7 cellular contexts compared by ENCODE assay signal in the genomic region with DNA sequence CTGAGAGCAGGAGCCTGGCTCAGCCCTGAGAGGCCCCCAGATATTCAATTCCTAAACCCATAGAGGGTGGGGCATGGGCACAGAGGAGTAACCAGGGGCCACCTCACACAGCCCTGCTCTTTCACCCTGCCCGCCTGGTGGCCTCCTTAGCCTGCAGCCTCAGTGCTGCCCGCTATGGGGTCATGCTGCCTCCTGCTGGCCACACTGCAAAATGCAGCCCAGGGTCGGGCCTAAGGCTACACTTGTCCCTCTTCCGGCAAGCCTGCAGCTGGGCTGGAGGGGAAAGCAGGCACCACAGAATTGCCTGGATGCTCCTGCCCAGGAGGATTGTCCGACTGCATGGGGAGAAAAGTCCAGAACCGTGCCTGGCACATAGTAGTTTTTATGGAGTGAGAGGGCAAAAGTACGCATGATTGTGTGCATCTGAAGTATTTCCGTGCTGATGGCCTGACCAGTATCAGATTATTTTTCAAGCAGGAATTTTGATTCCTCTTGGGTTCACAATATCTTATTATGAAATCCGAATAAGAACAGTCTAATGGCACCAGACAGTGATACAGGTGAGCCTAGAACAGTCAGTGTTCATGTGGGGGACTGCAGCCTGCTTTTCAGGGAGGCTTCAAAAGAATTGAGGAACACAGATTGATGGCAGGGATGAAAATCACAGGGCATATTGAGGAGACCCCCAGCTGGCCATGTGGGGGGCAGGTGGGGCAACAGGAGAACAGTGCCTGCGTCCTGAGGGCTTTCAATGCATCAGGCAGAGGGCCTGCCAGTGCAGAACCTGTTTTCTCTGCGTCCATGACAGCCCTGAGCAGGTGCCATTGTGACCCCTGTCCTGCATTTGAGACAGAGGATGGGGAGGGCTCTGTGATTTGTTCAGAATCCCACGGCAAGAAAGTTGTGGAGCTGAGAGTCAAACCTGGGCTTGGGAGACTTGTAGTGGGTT. TPM values are rescaled to one million over a fixed set of nuclear protein-coding genes. Genes with fewer than 3 reads are reported as not detected.
A peak's percentile ranks its signal among the peaks of the same experiment; 100 is the strongest.
DNase-seq lines count a peak whose midpoint lies in the region; ATAC-seq, FAIRE-seq and TF ChIP-seq lines count a peak whose summit lies in the region.

No MANE protein-coding gene starts in this region.

- H3K27me3 Mint-ChIP-seq in activated T-helper 2 cell treated with anti-CD3 and anti-CD28 coated beads, Interferon-gamma antibody, Interleukin-2, Interleukin-4, amounts not matched to agents 10 μg/mL and 5 μg/mL and 100 μg/mL, durations not matched to agents 14 hours and 24 hours and 36 hours (ENCODE audit: low read depth): no peaks in the 10 kb centered on the region
- H3K27me3 Mint-ChIP-seq in type B pancreatic cell: no peaks in the 10 kb centered on the region

- intact Hi-C loops in activated T-helper 2 cell treated with anti-CD3 and anti-CD28 coated beads, Interferon-gamma antibody, Interleukin-2, Interleukin-4, amounts not matched to agents 10 μg/mL and 5 μg/mL and 100 μg/mL, durations not matched to agents 14 hours and 24 hours and 36 hours (cut with micrococcal nuclease): loop anchor here (1.0 to 5.0 kb wide), 4 partner anchors 35 to 421 kb away; no protein-coding TSS in a partner anchor
- intact Hi-C loops in pancreas (cut with DNase I): loop anchor here in 2 of 3 donors (5.0 to 10.0 kb wide), 2 partner anchors 400 to 423 kb away; a partner anchor contains a TSS

- H3K27me3 ChIP-seq in Peyer's patch (no peaks in the 10 kb centered on the region), gastroesophageal sphincter (no peaks in the 10 kb centered on the region), pancreas (no peaks in the 10 kb centered on the region)

- no peak for FAIRE-seq in pancreas (lab: Jason Lieb, UNC)

- H3K27ac ChIP-seq in Peyer's patch: no peak overlapping the region
- H3K27ac ChIP-seq in gastroesophageal sphincter: no peak overlapping the region
- H3K27ac ChIP-seq in pancreas: no peak overlapping the region

- H3K4me1 ChIP-seq in Peyer's patch (no peaks in the 10 kb centered on the region), gastroesophageal sphincter (no peaks in the 10 kb centered on the region), pancreas (no peaks in the 10 kb centered on the region)

- peaks cover 6% of the 10 kb centered on the region for H3K4me1 Mint-ChIP-seq in activated T-helper 2 cell treated with anti-CD3 and anti-CD28 coated beads, Interferon-gamma antibody, Interleukin-2, Interleukin-4, amounts not matched to agents 10 μg/mL and 5 μg/mL and 100 μg/mL, durations not matched to agents 14 hours and 24 hours and 36 hours (ENCODE audit: low read depth)
- peaks cover 8% of the 10 kb centered on the region for H3K4me1 Mint-ChIP-seq in type B pancreatic cell (ENCODE audit: unreplicated experiment)

- no peaks in the 10 kb centered on the region for H3K36me3 Mint-ChIP-seq in activated T-helper 2 cell treated with anti-CD3 and anti-CD28 coated beads, Interferon-gamma antibody, Interleukin-2, Interleukin-4, amounts not matched to agents 10 μg/mL and 5 μg/mL and 100 μg/mL, durations not matched to agents 14 hours and 24 hours and 36 hours (ENCODE audit: low read depth)
- H3K36me3 Mint-ChIP-seq in type B pancreatic cell: no peaks in the 10 kb centered on the region

- H3K4me3 ChIP-seq in Peyer's patch (no peak overlapping the region), gastroesophageal sphincter (no peak overlapping the region), pancreas (no peak overlapping the region)

- no peak for TF ChIP-seq EP300 in gastroesophageal sphincter (IDR thresholded peaks at IDR 0.05)

- ATAC-seq in HG02642 (IDR thresholded peaks at IDR 0.05; ENCODE audit: poor library complexity, unreplicated experiment) (peak; percentile 48), gastroesophageal sphincter (no peak), pancreas (peak; percentile 79 to 85 (median 82))

- H3K4me3 Mint-ChIP-seq in activated T-helper 2 cell treated with anti-CD3 and anti-CD28 coated beads, Interferon-gamma antibody, Interleukin-2, Interleukin-4, amounts not matched to agents 10 μg/mL and 5 μg/mL and 100 μg/mL, durations not matched to agents 14 hours and 24 hours and 36 hours (ENCODE audit: low read depth): no peak overlapping the region
- H3K4me3 Mint-ChIP-seq in type B pancreatic cell: no peak overlapping the region

- TF ChIP-seq CTCF in Peyer's patch (IDR thresholded peaks at IDR 0.05): peak; percentile 54 to 95 (median 88)
- TF ChIP-seq CTCF in gastroesophageal sphincter (IDR thresholded peaks at IDR 0.05): peak in 3 of 4 experiments; percentile 83 to 84 (median 84)
- TF ChIP-seq CTCF in pancreas (IDR thresholded peaks at IDR 0.05): peak; percentile 49 to 68 (median 64)
- peak; percentile 87 for TF ChIP-seq CTCF in type B pancreatic cell (conservative IDR thresholded peaks at IDR 0.05)

- peak; percentile 40 for DNase-seq in GDM1 (lab: John Stamatoyannopoulos, UW)
- peak; percentile 49 to 84 (median 82) for DNase-seq in Peyer's patch
- DNase-seq in activated T-helper 2 cell treated with anti-CD3 and anti-CD28 coated beads, Interferon-gamma antibody, Interleukin-2, Interleukin-4, amounts not matched to agents 10 μg/mL and 5 μg/mL and 100 μg/mL, durations not matched to agents 14 hours and 24 hours and 36 hours (ENCODE audit: low spot score): peak; percentile 77
- peak; percentile 29 to 91 (median 74) for DNase-seq in pancreas
- peak; percentile 88 for DNase-seq in type B pancreatic cell (ENCODE audit: extremely low spot score, unreplicated experiment)

- H3K36me3 ChIP-seq in Peyer's patch: no peaks in the 10 kb centered on the region
- peaks cover 0 to 8% of the 10 kb centered on the region in 2 donors for H3K36me3 ChIP-seq in gastroesophageal sphincter
- no peaks in the 10 kb centered on the region for H3K36me3 ChIP-seq in pancreas

- no peak overlapping the region for H3K27ac Mint-ChIP-seq in activated T-helper 2 cell treated with anti-CD3 and anti-CD28 coated beads, Interferon-gamma antibody, Interleukin-2, Interleukin-4, amounts not matched to agents 10 μg/mL and 5 μg/mL and 100 μg/mL, durations not matched to agents 14 hours and 24 hours and 36 hours
- H3K27ac Mint-ChIP-seq in type B pancreatic cell: no peak overlapping the region

- no peaks in the 10 kb centered on the region for H3K9me3 Mint-ChIP-seq in activated T-helper 2 cell treated with anti-CD3 and anti-CD28 coated beads, Interferon-gamma antibody, Interleukin-2, Interleukin-4, amounts not matched to agents 10 μg/mL and 5 μg/mL and 100 μg/mL, durations not matched to agents 14 hours and 24 hours and 36 hours
- no peaks in the 10 kb centered on the region for H3K9me3 Mint-ChIP-seq in type B pancreatic cell

- WGBS in gastroesophageal sphincter (ENCODE audit: low coverage in 1 of 2), 2 donors: 75 to 83% methylated on average over 5 to 6 of the region's 12 CpGs
- WGBS in pancreas, 2 donors: 60 to 64% methylated on average over 12 of the region's 12 CpGs

- TF ChIP-seq POLR2A in Peyer's patch (IDR thresholded peaks at IDR 0.05) (no peak), gastroesophageal sphincter (IDR thresholded peaks at IDR 0.05) (no peak)

- no peaks in the 10 kb centered on the region for H3K9me3 ChIP-seq in Peyer's patch
- H3K9me3 ChIP-seq in gastroesophageal sphincter: no peaks in the 10 kb centered on the region
- H3K9me3 ChIP-seq in pancreas: no peaks in the 10 kb centered on the region

RNA-seq across cellular contexts. Expression of a gene that starts 51.2 kb away (rescaled TPM):
- total RNA-seq in Peyer's patch (not detected), gastroesophageal sphincter (not detected), pancreas (not detected), type B pancreatic cell (ENCODE audit: low replicate concordance) (0.27 and 1.5 TPM in 2 replicates)
- total RNA-seq in activated T-helper 2 cell treated with anti-CD3 and anti-CD28 coated beads, Interferon-gamma antibody, Interleukin-2, Interleukin-4, amounts not matched to agents 10 μg/mL and 5 μg/mL and 100 μg/mL, durations not matched to agents 14 hours and 24 hours and 36 hours: not detected in 2 replicates
- polyA plus RNA-seq in pancreas: not detected
